1 cellular context compared by ENCODE assay signal in genomic region chr10:96228408-96229019, GRCh38.
TF ChIP-seq lines count a peak whose summit lies in the region.

No MANE protein-coding gene starts in this region.

TF ChIP-seq in GM12878, 131 proteins besides CTCF, POLR2A, EP300 and RAD21 (continued from another document):
- TF ChIP-seq ZNF217 (IDR thresholded peaks at IDR 0.05): no peak
